ENCODE assay signal across 12 cellular contexts in genomic region chr9:130845901-130846381, GRCh38. TPM values are rescaled to one million over a fixed set of nuclear protein-coding genes. Genes with fewer than 3 reads are reported as not detected.
A peak's percentile ranks its signal among the peaks of the same experiment; 100 is the strongest.
DNase-seq lines count a peak whose midpoint lies in the region; TF ChIP-seq lines count a peak whose summit lies in the region.
"Had no signal": no experiment of that assay in that cellular context is flagged by ENCODE, and none has a peak within 500 bp of the region (broad histone marks: within the 10 kb centered on the region; RNA-seq: fewer than 3 reads in every experiment).

No MANE protein-coding gene starts in this region.

- H3K27ac Mint-ChIP-seq in glutamatergic neuron (ENCODE audit: unreplicated experiment), result peak overlapping the region; percentile 88

- H3K4me1 Mint-ChIP-seq in glutamatergic neuron (ENCODE audit: low read depth, unreplicated experiment), result peaks cover 56% of the 10 kb centered on the region

- H3K36me3 ChIP-seq in adrenal gland (replicated peaks in 1 of 2) (no peaks in the 10 kb centered on the region), prostate gland (no peaks in the 10 kb centered on the region)

- 28 to 29% (median 29%) methylated on average over 6 of the region's 6 CpGs for WGBS in adrenal gland, 4 donors
- 11% methylated on average over 6 of the region's 6 CpGs for WGBS in prostate gland

- intact Hi-C loops in adrenal gland (cut with DNase I) (no loop called here), prostate gland (cut with DNase I) (loop anchor here (2.0 kb wide), 1 partner anchor 65 kb away; no protein-coding TSS in a partner anchor)

- H3K27me3 Mint-ChIP-seq in glutamatergic neuron (ENCODE audit: unreplicated experiment), result peaks cover 3% of the 10 kb centered on the region

- no peak for TF ChIP-seq CTCF in adrenal gland (IDR thresholded peaks at IDR 0.05)
- no peak for TF ChIP-seq CTCF in glutamatergic neuron (IDR thresholded peaks at IDR 0.05; ENCODE audit: partially characterized antibody, unreplicated experiment)
- TF ChIP-seq CTCF in prostate gland (IDR thresholded peaks at IDR 0.05), result no peak

- H3K4me3 ChIP-seq in adrenal gland (peak overlapping the region in 1 of 4 donors; percentile 37), prostate gland (no peak overlapping the region)

- no peak for TF ChIP-seq POLR2A in adrenal gland (IDR thresholded peaks at IDR 0.05)
- TF ChIP-seq POLR2A in prostate gland (IDR thresholded peaks at IDR 0.05), result no peak

- peak overlapping the region; percentile 76 to 94 (median 90) for H3K27ac ChIP-seq in adrenal gland
- peak overlapping the region; percentile 57 to 73 for H3K27ac ChIP-seq in prostate gland

- no peaks in the 10 kb centered on the region for H3K9me3 Mint-ChIP-seq in glutamatergic neuron (ENCODE audit: unreplicated experiment)

- peak; percentile 86 for DNase-seq in EH (ENCODE audit: low read depth)
- peak in 2 of 7 donors; percentile 44 to 55 for DNase-seq in adrenal gland
- no peak for DNase-seq in glutamatergic neuron
- DNase-seq in prostate gland (ENCODE audit: low spot score), result no peak
- no peak for DNase-seq in HPDE6-E6E7 (ENCODE audit: extremely low spot score)
- DNase-seq in NCI-H446 treated with DMSO at 0.1 percent for 48 hours (lab: John Stamatoyannopoulos, UW), result no peak
- no peak for DNase-seq in NCI-H524 treated with DMSO at 0.1 percent for 48 hours (lab: John Stamatoyannopoulos, UW)
- no peak for DNase-seq in ecto neural progenitor cell (ENCODE audit: low spot score)
- DNase-seq: DND-41, NCI-H1436 had no signal

- H3K9me3 ChIP-seq in adrenal gland (replicated peaks in 1 of 3), result no peaks in the 10 kb centered on the region
- no peaks in the 10 kb centered on the region for H3K9me3 ChIP-seq in prostate gland

- no peaks in the 10 kb centered on the region for H3K27me3 ChIP-seq in adrenal gland
- no peaks in the 10 kb centered on the region for H3K27me3 ChIP-seq in prostate gland (replicated peaks; ENCODE audit: insufficient read depth)

- H3K36me3 Mint-ChIP-seq in glutamatergic neuron (ENCODE audit: unreplicated experiment), result no peaks in the 10 kb centered on the region

- H3K4me1 ChIP-seq in adrenal gland (replicated peaks in 1 of 2), result peaks cover 32 to 51% of the 10 kb centered on the region in 2 donors
- peaks cover 7% of the 10 kb centered on the region for H3K4me1 ChIP-seq in prostate gland (replicated peaks)

- peak overlapping the region; percentile 44 for H3K4me3 Mint-ChIP-seq in glutamatergic neuron (ENCODE audit: unreplicated experiment)

RNA-seq across cellular contexts. Expression of gene ABL1, which starts 10.9 kb away (rescaled TPM):
- total RNA-seq in adrenal gland (10 to 100 TPM; 32.2 to 83.2 (median 55.9) TPM), glutamatergic neuron (ENCODE audit: unreplicated experiment) (118 TPM), prostate gland (10 to 100 TPM; 48.2 to 73.4 TPM)
- 10 to 100 TPM; 30.0 to 52.1 (median 33.6) TPM for polyA plus RNA-seq in adrenal gland

RNA-seq across cellular contexts. Expression of gene QRFP, which starts 50.7 kb away (rescaled TPM):
- not detected for total RNA-seq in adrenal gland
- not detected for polyA plus RNA-seq in adrenal gland
- total RNA-seq in glutamatergic neuron (ENCODE audit: unreplicated experiment), result not detected
- total RNA-seq in prostate gland, result 1 to 10 TPM in 1 of 2 donors, not detected in 1; 1.0 TPM
- total RNA-seq: lung microvascular endothelial cell, ureter had no signal
